In the genomic region with DNA sequence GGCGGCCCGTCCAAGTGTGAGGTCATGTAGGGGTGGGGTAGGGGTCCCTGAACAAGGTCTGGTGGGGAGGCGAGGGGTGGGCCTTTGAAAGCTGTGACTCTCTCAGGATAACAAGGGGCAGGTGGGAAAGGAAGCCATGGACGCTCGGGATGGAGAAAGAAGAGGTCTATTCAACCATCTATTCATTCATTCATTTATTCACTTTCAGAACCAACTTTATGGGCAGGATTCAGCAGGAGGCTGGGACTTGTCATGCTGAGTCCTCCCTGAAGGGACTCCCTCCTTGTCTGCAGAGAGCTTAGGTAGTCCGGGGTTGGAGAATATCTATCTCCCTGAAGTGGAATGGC, we compare ENCODE assay signal across 14 cellular contexts. TPM values are rescaled to one million over a fixed set of nuclear protein-coding genes. Genes with fewer than 3 reads are reported as not detected.
DNase-seq lines count a peak whose midpoint lies in the region; ATAC-seq, FAIRE-seq and TF ChIP-seq lines count a peak whose summit lies in the region.
"Had no signal": no experiment of that assay in that cellular context is flagged by ENCODE, and none has a peak within 500 bp of the region (broad histone marks: within the 10 kb centered on the region; RNA-seq: fewer than 3 reads in every experiment).

No MANE protein-coding gene starts in this region.

- H3K4me3 ChIP-seq in A673 (ENCODE audit: low read depth, low read length, poor library complexity, severe bottlenecking) (no peak overlapping the region), HEK293 (ENCODE audit: low read depth, low read length) (no peak overlapping the region), K562 (no peak overlapping the region), neural progenitor cell (no peak overlapping the region)
- H3K4me3 ChIP-seq: SK-N-MC had no signal

- H3K36me3 ChIP-seq in A673 (ENCODE audit: insufficient read depth, low read length, poor library complexity, severe bottlenecking) (no peaks in the 10 kb centered on the region), HEK293 (ENCODE audit: control insufficient read depth in 2 of 2, insufficient read depth in 1 of 2, low read length in 2 of 2) (no peaks in the 10 kb centered on the region), K562 (ENCODE audit: control insufficient read depth, insufficient read depth, low read length) (no peaks in the 10 kb centered on the region), neural progenitor cell (no peaks in the 10 kb centered on the region)
- H3K36me3 ChIP-seq: brain microvascular endothelial cell had no signal

- FAIRE-seq in K562 (lab: Jason Lieb, UNC), result no peak
- FAIRE-seq in GM19239 (lab: Jason Lieb, UNC), result no peak
- FAIRE-seq: RCC 7860 had no signal

- no peak for TF ChIP-seq RAD21 in K562 (CRISPR knock-in tag; conservative IDR thresholded peaks at IDR 0.05 in 1 of 2, IDR thresholded peaks at IDR 0.05 in 1 of 2)

- peak overlapping the region; percentile 85 for H3K27ac Mint-ChIP-seq in neural progenitor cell
- H3K27ac Mint-ChIP-seq: activated B cell treated with CpG ODN at 0.5 μM for 24 hours had no signal

- H3K27me3 ChIP-seq in A673 (replicated peaks; ENCODE audit: insufficient read depth, low read depth, low read length, poor library complexity), result no peaks in the 10 kb centered on the region
- peaks cover 0 to 13% of the 10 kb centered on the region in 2 experiments; a peak in 3 of 5 replicates for H3K27me3 ChIP-seq in K562 (ENCODE audit: control insufficient read depth in 2 of 2, insufficient read depth in 2 of 2, low read length in 2 of 2)
- peaks cover 21% of the 10 kb centered on the region for H3K27me3 ChIP-seq in neural progenitor cell

- H3K79me2 ChIP-seq in K562 (ENCODE audit: control insufficient read depth, insufficient read depth, low read length) (no peaks in the 10 kb centered on the region), neural progenitor cell (ENCODE audit: low read depth) (no peaks in the 10 kb centered on the region)

- peaks cover 12% of the 10 kb centered on the region for H3K27me3 Mint-ChIP-seq in neural progenitor cell (ENCODE audit: insufficient read depth, low read depth)

- intact Hi-C loops in A673 (cut with micrococcal nuclease; ENCODE audit: unreplicated experiment) (loop anchor here (1.0 to 10.0 kb wide), 4 partner anchors 78 to 243 kb away; a partner anchor contains a TSS), K562 (cut with micrococcal nuclease) (loop anchor here (1.0 to 2.0 kb wide), 5 partner anchors 36 to 156 kb away; no protein-coding TSS in a partner anchor)

- H2AFZ ChIP-seq in K562 (ENCODE audit: low read depth, low read length) (no peak overlapping the region), neural progenitor cell (replicated peaks) (peak overlapping the region; percentile 88)

- CTCF ChIA-PET in A673 (lab: Charles Lee), result interaction anchor here (0.6 to 2.4 kb wide), 2 partner anchors 10 to 78 kb away, joined by 4 to 17 read pairs; no protein-coding TSS in a partner anchor
- CTCF ChIA-PET in HEK293 (lab: Yijun Ruan, JAX), result interaction anchor here (0.6 to 11.7 kb wide), 49 partner anchors 10 to 1290 kb away, joined by 3 to 453 read pairs (median 6); a partner anchor contains a TSS
- CTCF ChIA-PET in K562 (lab: Yijun Ruan, JAX; ENCODE audit: low intra/inter-chr PET ratio), result interaction anchor here (1.0 to 3.6 kb wide), 6 partner anchors 20 to 89 kb away, joined by 3 to 61 read pairs (median 8); no protein-coding TSS in a partner anchor

- POLR2A ChIA-PET in A673 (lab: Charles Lee; ENCODE audit: low non-redundant PET), result no interaction called here
- POLR2A ChIA-PET in HEK293 (lab: Yijun Ruan, JAX), result no interaction called here
- POLR2A ChIA-PET in K562 (lab: Yijun Ruan, JAX), result interaction anchor here (0.6 kb wide), 1 partner anchor 42 kb away, joined by 3 read pairs; no protein-coding TSS in a partner anchor

- H3K9ac ChIP-seq in K562 (ENCODE audit: insufficient read depth in 1 of 2, low read depth in 2 of 2, low read length in 2 of 2) (no peak overlapping the region), neural progenitor cell (no peak overlapping the region)

- WGBS in K562 (ENCODE audit: insufficient coverage, low coverage, missing lambda C conversion rate), result 32% methylated on average over 5 of the region's 6 CpGs

- H3K36me3 Mint-ChIP-seq in neural progenitor cell, result no peaks in the 10 kb centered on the region

- DNase-seq in A673 (ENCODE audit: low spot score) (no peak), K562 (ENCODE audit: extremely low read depth in 1 of 4, low spot score in 3 of 4) (no peak), neural progenitor cell (ENCODE audit: low spot score) (no peak), NCI-H82 (lab: John Stamatoyannopoulos, UW) (no peak), GM19239 (ENCODE audit: insufficient read length, low spot score) (no peak), GM20000 (ENCODE audit: low spot score) (no peak)

- H3K4me1 ChIP-seq in A673 (ENCODE audit: insufficient read depth, low read length, poor library complexity, severe bottlenecking) (peaks cover 32% of the 10 kb centered on the region), HEK293 (ENCODE audit: control insufficient read depth, insufficient read depth, low read length) (peaks cover 8% of the 10 kb centered on the region), K562 (replicated peaks in 1 of 2; ENCODE audit: control insufficient read depth in 2 of 2, insufficient read depth in 2 of 2, low read length in 2 of 2) (peaks cover 19 to 27% of the 10 kb centered on the region in 2 experiments), neural progenitor cell (peaks cover 29% of the 10 kb centered on the region)

- TF ChIP-seq POLR2A in K562 (conservative IDR thresholded peaks at IDR 0.05), result no peak

- ATAC-seq in K562 (no peak), HG03565 (IDR thresholded peaks at IDR 0.05; ENCODE audit: unreplicated experiment) (no peak)

- no peak for TF ChIP-seq EP300 in K562 (IDR thresholded peaks at IDR 0.05; ENCODE audit: low read length)

- TF ChIP-seq CTCF in A673 (conservative IDR thresholded peaks at IDR 0.05; ENCODE audit: low read depth, low read length) (peak; percentile 46), HEK293 (tag by site-specific recombination; IDR thresholded peaks at IDR 0.05) (no peak), K562 (IDR thresholded peaks at IDR 0.05 in 2 of 3, conservative IDR thresholded peaks at IDR 0.05 in 1 of 3; ENCODE audit: insufficient read depth in 2 of 3, low read depth in 1 of 3, low read length in 3 of 3) (no peak), neural progenitor cell (IDR thresholded peaks at IDR 0.05) (no peak), GM20000 (IDR thresholded peaks at IDR 0.05; ENCODE audit: extremely low read depth, missing control alignments) (no peak)

- H3K9me3 Mint-ChIP-seq in neural progenitor cell, result no peaks in the 10 kb centered on the region
- H3K9me3 Mint-ChIP-seq: activated B cell treated with CpG ODN at 0.5 μM for 24 hours had no signal

- no peaks in the 10 kb centered on the region for H3K9me3 ChIP-seq in A673 (ENCODE audit: low read depth, low read length, poor library complexity, severe bottlenecking)
- H3K9me3 ChIP-seq in HEK293 (ENCODE audit: control insufficient read depth, insufficient read depth, low read depth, low read length), result no peaks in the 10 kb centered on the region
- H3K9me3 ChIP-seq in K562 (replicated peaks; ENCODE audit: control insufficient read depth, insufficient read depth, low read depth, low read length), result no peaks in the 10 kb centered on the region
- H3K9me3 ChIP-seq in neural progenitor cell (ENCODE audit: low read depth), result no peaks in the 10 kb centered on the region

- H3F3A ChIP-seq in neural progenitor cell (ENCODE audit: low read depth), result peaks cover 28% of the 10 kb centered on the region

- no peak overlapping the region for H3K4me2 ChIP-seq in K562 (ENCODE audit: insufficient read depth, low read length)
- no peak overlapping the region for H3K4me2 ChIP-seq in neural progenitor cell

- in situ Hi-C loops in K562 (cut with MboI), result no loop called here

- peaks cover 37% of the 10 kb centered on the region for H3K4me1 Mint-ChIP-seq in neural progenitor cell

- no peaks in the 10 kb centered on the region for H4K20me1 ChIP-seq in K562 (replicated peaks; ENCODE audit: control insufficient read depth, insufficient read depth, low read length)
- H4K20me1 ChIP-seq in neural progenitor cell (ENCODE audit: low read depth), result peaks cover 4% of the 10 kb centered on the region

- no peak overlapping the region for H3K4me3 Mint-ChIP-seq in neural progenitor cell
- H3K4me3 Mint-ChIP-seq: activated B cell treated with CpG ODN at 0.5 μM for 24 hours had no signal

- H3K9me1 ChIP-seq in K562 (ENCODE audit: control insufficient read depth, insufficient read depth, low read length), result no peaks in the 10 kb centered on the region

- BruUV-seq in A673 (replicated peaks; lab: Mats Ljungman, UMichigan) (no TSS peak), K562 (replicated peaks; lab: Mats Ljungman, UMichigan) (no TSS peak)

- no peak overlapping the region for H3K27ac ChIP-seq in A673 (ENCODE audit: low read depth, low read length, poor library complexity, severe bottlenecking)
- H3K27ac ChIP-seq in HEK293 (ENCODE audit: extremely low read depth, low read depth, low read length), result no peak overlapping the region
- no peak overlapping the region for H3K27ac ChIP-seq in K562 (ENCODE audit: extremely low read depth, low read depth, low read length)
- no peak overlapping the region for H3K27ac ChIP-seq in neural progenitor cell
- H3K27ac ChIP-seq: brain microvascular endothelial cell, SK-N-MC had no signal

RNA-seq across cellular contexts. Expression of a gene that starts 8.6 kb away (rescaled TPM):
- not detected in 2 replicates for total RNA-seq in A673 (2021)
- 0.51 and 0.56 TPM in 2 replicates for total RNA-seq in K562 (2011; cell fraction: chromatin; rRNA removed; ENCODE audit: low replicate concordance)
- total RNA-seq in K562 (2011; cell fraction: nucleolus; rRNA removed), result 0.39 and 0.67 TPM in 2 replicates
- 0.44 and 0.92 TPM in 2 replicates for total RNA-seq in K562 (2011; cell fraction: nucleoplasm; rRNA removed)
- total RNA-seq in K562 (2014; rRNA removed), result 0.23 and 0.49 TPM in 2 replicates
- total RNA-seq in K562 (2014; rRNA removed; fragmentation: Illumina TruSeq; extraction: Trizol), result 0.22 and 0.29 TPM in 2 replicates
- 0.76 and 0.79 TPM in 2 replicates for total RNA-seq in K562 (2015; rRNA removed; fragmentation: Illumina TruSeq; extraction: Trizol)
- 0.36 and 0.44 TPM in 2 replicates for total RNA-seq in K562 (2021)
- 1.7 and 19.7 TPM in 2 replicates for polyA plus RNA-seq in K562 (2011; rRNA removed)
- polyA plus RNA-seq in K562 (2011; cell fraction: cytosol; rRNA removed), result 1.4 and 20.9 TPM in 2 replicates
- 1.1 and 15.8 TPM in 2 replicates for polyA plus RNA-seq in K562 (2011; cell fraction: nucleus; rRNA removed)
- 2.3 and 9.5 TPM in 2 replicates for polyA plus RNA-seq in K562 (2012)
- 0.39 and 0.50 TPM in 2 replicates for polyA plus RNA-seq in K562 (2014; fragmentation: Illumina TruSeq; extraction: Trizol)
- polyA plus RNA-seq in K562 (2014; fragmentation: Nextera tagmentation; extraction: Ambion mirVana), result under 1 TPM in 1 of 2 experiments, not detected in 1; 0.21 TPM
- polyA plus RNA-seq in K562 (2014; rRNA removed), result 0.26 and 0.50 TPM in 2 replicates
- 0.60 and 6.1 TPM in 2 replicates for polyA minus RNA-seq in K562 (2011; rRNA and poly(A)+ RNA removed)
- 5.7 TPM in 1 of 2 replicates, not detected in the other for polyA minus RNA-seq in K562 (2011; cell fraction: cytosol; rRNA and poly(A)+ RNA removed)
- polyA minus RNA-seq in K562 (2011; cell fraction: nucleus; rRNA and poly(A)+ RNA removed), result 5.3 TPM in 1 of 2 replicates, not detected in the other
- 0.28 TPM in 1 of 2 replicates, not detected in the other for total RNA-seq in neural progenitor cell (ENCODE audit: low replicate concordance)
- total RNA-seq: fibroblast of lung, G401 had no signal
- polyA plus RNA-seq: fibroblast of lung had no signal

RNA-seq across cellular contexts. Expression of a gene that starts 25.9 kb away (rescaled TPM):
- 0.57 TPM in 1 of 2 replicates, not detected in the other for total RNA-seq in A673 (2021)
- 2.8 and 8.7 TPM in 2 replicates for total RNA-seq in K562 (2011; cell fraction: chromatin; rRNA removed; ENCODE audit: low replicate concordance)
- total RNA-seq in K562 (2011; cell fraction: nucleolus; rRNA removed), result 8.9 and 15.5 TPM in 2 replicates
- 4.5 and 7.9 TPM in 2 replicates for total RNA-seq in K562 (2011; cell fraction: nucleoplasm; rRNA removed)
- 6.5 and 7.6 TPM in 2 replicates for total RNA-seq in K562 (2014; rRNA removed)
- 1.1 and 1.6 TPM in 2 replicates for total RNA-seq in K562 (2014; rRNA removed; fragmentation: Illumina TruSeq; extraction: Trizol)
- total RNA-seq in K562 (2015; rRNA removed; fragmentation: Illumina TruSeq; extraction: Trizol), result 4.1 and 4.4 TPM in 2 replicates
- 6.4 and 7.8 TPM in 2 replicates for total RNA-seq in K562 (2021)
- polyA plus RNA-seq in K562 (2011; rRNA removed), result 9.0 and 85.5 TPM in 2 replicates
- 26.1 and 77.2 TPM in 2 replicates for polyA plus RNA-seq in K562 (2011; cell fraction: cytosol; rRNA removed)
- 13.3 and 92.4 TPM in 2 replicates for polyA plus RNA-seq in K562 (2011; cell fraction: nucleus; rRNA removed)
- 8.7 and 24.4 TPM in 2 replicates for polyA plus RNA-seq in K562 (2012)
- 2.1 and 4.1 TPM in 2 replicates for polyA plus RNA-seq in K562 (2014; fragmentation: Illumina TruSeq; extraction: Trizol)
- under 1 TPM; 0.28 to 0.41 TPM for polyA plus RNA-seq in K562 (2014; fragmentation: Nextera tagmentation; extraction: Ambion mirVana)
- 5.9 and 9.6 TPM in 2 replicates for polyA plus RNA-seq in K562 (2014; rRNA removed)
- polyA minus RNA-seq in K562 (2011; rRNA and poly(A)+ RNA removed), result 4.1 and 15.3 TPM in 2 replicates
- polyA minus RNA-seq in K562 (2011; cell fraction: cytosol; rRNA and poly(A)+ RNA removed), result 7.9 and 36.4 TPM in 2 replicates
- polyA minus RNA-seq in K562 (2011; cell fraction: nucleus; rRNA and poly(A)+ RNA removed), result 4.0 and 28.7 TPM in 2 replicates
- 13.5 and 42.0 TPM in 2 replicates for total RNA-seq in neural progenitor cell (ENCODE audit: low replicate concordance)
